In the genomic region with DNA sequence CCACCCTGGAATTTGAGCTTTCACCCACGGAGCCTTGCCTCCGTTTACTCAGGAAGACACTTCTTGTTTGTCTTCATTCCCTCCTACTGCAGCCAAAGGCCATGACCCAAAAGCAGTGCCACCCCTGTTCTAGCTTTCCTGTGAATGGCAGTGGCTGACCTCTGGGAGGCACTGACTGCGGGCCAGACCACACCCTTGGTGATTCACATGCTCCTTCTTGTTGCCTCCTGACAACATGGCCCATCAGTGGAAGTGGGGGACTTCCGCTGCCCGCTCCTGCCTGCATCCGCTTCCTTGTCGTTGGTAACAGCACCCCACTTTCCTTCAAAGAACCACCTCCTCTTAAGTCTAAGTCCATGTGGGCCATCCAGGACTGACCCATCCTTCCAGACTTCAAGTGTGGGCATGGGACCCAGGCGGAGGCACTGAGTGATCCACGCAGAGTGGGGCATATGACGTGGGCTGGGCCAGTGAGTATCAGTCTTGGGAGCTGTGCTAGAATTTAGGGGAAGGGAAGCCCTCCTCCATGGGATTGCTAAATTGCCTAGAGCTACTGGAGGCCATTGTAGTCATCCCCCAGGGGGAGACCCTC, we compare ENCODE assay signal across 30 cellular contexts. TPM values are rescaled to one million over a fixed set of nuclear protein-coding genes. Genes with fewer than 3 reads are reported as not detected.
DNase-seq lines count a peak whose midpoint lies in the region; ATAC-seq and TF ChIP-seq lines count a peak whose summit lies in the region.
"Had no signal": no experiment of that assay in that cellular context is flagged by ENCODE, and none has a peak within 500 bp of the region (broad histone marks: within the 10 kb centered on the region; RNA-seq: fewer than 3 reads in every experiment).

No MANE protein-coding gene starts in this region.

- H3K4me3 Mint-ChIP-seq in activated CD4-positive, alpha-beta memory T cell treated with anti-CD3 and anti-CD28 coated beads for 36 hours = no peak overlapping the region
- H3K4me3 Mint-ChIP-seq in Calu3 (ENCODE audit: low read depth, unreplicated experiment) = no peak overlapping the region
- H3K4me3 Mint-ChIP-seq in activated T-cell treated with anti-CD3 and anti-CD28 coated beads, Interleukin-2, amount 50 U/mL, for 4 hours = no peak overlapping the region
- H3K4me3 Mint-ChIP-seq: activated naive CD4-positive, alpha-beta T cell treated with anti-CD3 and anti-CD28 coated beads, Interleukin-2, amount 50 U/mL, for 24 hours; CD14-positive monocyte; GM23338 had no signal

- TF ChIP-seq CTCF in epithelial cell of esophagus (IDR thresholded peaks at IDR 0.05; ENCODE audit: insufficient read depth, low read depth, low read length, missing control alignments) (no peak), Calu3 (IDR thresholded peaks at IDR 0.05; ENCODE audit: unreplicated experiment) (no peak)

- intact Hi-C loops in right cardiac atrium (cut with DNase I) = no loop called here
- intact Hi-C loops in Right ventricle myocardium superior (cut with DNase I) = no loop called here
- intact Hi-C loops in activated CD4-positive, alpha-beta memory T cell treated with anti-CD3 and anti-CD28 coated beads for 36 hours (cut with micrococcal nuclease) = no loop called here
- intact Hi-C loops in Calu3 (cut with micrococcal nuclease; ENCODE audit: unreplicated experiment) = no loop called here

- H3K27me3 ChIP-seq in right cardiac atrium (ENCODE audit: control insufficient read depth, insufficient read depth) = no peaks in the 10 kb centered on the region
- H3K27me3 ChIP-seq in neuron (ENCODE audit: insufficient read depth, low read length) = no peaks in the 10 kb centered on the region
- H3K27me3 ChIP-seq: left lung, right lobe of liver, stomach, tibial nerve had no signal

- no peak overlapping the region for H3K27ac ChIP-seq in right cardiac atrium (ENCODE audit: low read length)
- H3K27ac ChIP-seq: 22Rv1, HL-60, left lung, right lobe of liver, stomach, tibial nerve had no signal

- H3K4me1 ChIP-seq in right cardiac atrium (ENCODE audit: control insufficient read depth, insufficient read depth, low read length) = no peaks in the 10 kb centered on the region
- H3K4me1 ChIP-seq in neuron (ENCODE audit: insufficient read depth, low read length) = peaks cover 15% of the 10 kb centered on the region
- H3K4me1 ChIP-seq: left lung, right lobe of liver, tibial nerve had no signal

- no peak overlapping the region for H3K27ac Mint-ChIP-seq in activated CD4-positive, alpha-beta memory T cell treated with anti-CD3 and anti-CD28 coated beads for 36 hours
- H3K27ac Mint-ChIP-seq in Calu3 (ENCODE audit: unreplicated experiment) = no peak overlapping the region
- H3K27ac Mint-ChIP-seq: activated naive CD4-positive, alpha-beta T cell treated with anti-CD3 and anti-CD28 coated beads, Interleukin-2, amount 50 U/mL, for 24 hours; activated T-helper 2 cell treated with anti-CD3 and anti-CD28 coated beads, Interferon-gamma antibody, Interleukin-2, Interleukin-4, amounts not matched to agents 10 μg/mL and 5 μg/mL and 100 μg/mL, durations not matched to agents 14 hours and 24 hours and 36 hours; CD14-positive monocyte; GM23338 had no signal

- ATAC-seq in right cardiac atrium (peak; percentile 27 to 74), Right ventricle myocardium superior (ENCODE audit: poor library complexity) (no peak), HG03571 (IDR thresholded peaks at IDR 0.05; ENCODE audit: unreplicated experiment) (no peak)
- no peak for ATAC-seq in activated T-cell treated with anti-CD3 and anti-CD28 coated beads, Interleukin-2, amount 50 U/mL, for 4 hours
- ATAC-seq: GM23338, left lung, Panc1 had no signal

- POLR2A ChIA-PET in activated CD4-positive, alpha-beta memory T cell treated with anti-CD3 and anti-CD28 coated beads for 36 hours (lab: Charles Lee) = no interaction called here

- H3K36me3 ChIP-seq in neuron (ENCODE audit: insufficient read depth, low read length) = no peaks in the 10 kb centered on the region
- H3K36me3 ChIP-seq: left lung, right lobe of liver, tibial nerve had no signal

- no peaks in the 10 kb centered on the region for H3K9me3 ChIP-seq in right cardiac atrium (ENCODE audit: control insufficient read depth, low read length)
- no peaks in the 10 kb centered on the region for H3K9me3 ChIP-seq in neuron (ENCODE audit: low read length)
- H3K9me3 ChIP-seq: left lung, right lobe of liver, stomach, tibial nerve had no signal

- no TSS peak for BruUV-seq in Calu3 (replicated peaks; lab: Mats Ljungman, UMichigan)

- H3K4me1 Mint-ChIP-seq in activated CD4-positive, alpha-beta memory T cell treated with anti-CD3 and anti-CD28 coated beads for 36 hours (ENCODE audit: low read depth) = no peaks in the 10 kb centered on the region
- no peaks in the 10 kb centered on the region for H3K4me1 Mint-ChIP-seq in Calu3 (ENCODE audit: low read depth, unreplicated experiment)
- peaks cover 2% of the 10 kb centered on the region for H3K4me1 Mint-ChIP-seq in activated T-cell treated with anti-CD3 and anti-CD28 coated beads, Interleukin-2, amount 50 U/mL, for 4 hours (ENCODE audit: low read depth)
- H3K4me1 Mint-ChIP-seq: activated naive CD4-positive, alpha-beta T cell treated with anti-CD3 and anti-CD28 coated beads, Interleukin-2, amount 50 U/mL, for 24 hours; CD14-positive monocyte had no signal

- H3K4me3 ChIP-seq in right cardiac atrium (ENCODE audit: low read length) = no peak overlapping the region
- no peak overlapping the region for H3K4me3 ChIP-seq in epithelial cell of esophagus (ENCODE audit: low read length)
- H3K4me3 ChIP-seq in neuron (ENCODE audit: low read length) = peak overlapping the region; percentile 7
- H3K4me3 ChIP-seq: GM23338, left lung, right lobe of liver, stomach, tibial nerve had no signal

- H3K27me3 Mint-ChIP-seq in activated CD4-positive, alpha-beta memory T cell treated with anti-CD3 and anti-CD28 coated beads for 36 hours = peaks cover 17% of the 10 kb centered on the region
- peaks cover 57% of the 10 kb centered on the region for H3K27me3 Mint-ChIP-seq in Calu3 (ENCODE audit: unreplicated experiment)
- peaks cover 34% of the 10 kb centered on the region for H3K27me3 Mint-ChIP-seq in activated T-cell treated with anti-CD3 and anti-CD28 coated beads, Interleukin-2, amount 50 U/mL, for 4 hours (ENCODE audit: low read depth)

- 84% methylated on average over 10 of the region's 10 CpGs for WGBS in right cardiac atrium

- DNase-seq in right cardiac atrium (peak in 1 of 3 donors; percentile 64), Right ventricle myocardium superior (no peak), epithelial cell of esophagus (ENCODE audit: low read depth) (peak; percentile 7), Calu3 (no peak)
- DNase-seq in activated CD4-positive, alpha-beta memory T cell treated with anti-CD3 and anti-CD28 coated beads for 36 hours = no peak
- no peak for DNase-seq in activated T-cell treated with anti-CD3 and anti-CD28 coated beads, Interleukin-2, amount 50 U/mL, for 4 hours
- DNase-seq: amniotic stem cell; DMS79 treated with DMSO at 0.1 percent for 48 hours; islet precursor cell; Karpas-422; left lung; mesenchymal stem cell; NCI-H1417 treated with DMSO at 0.1 percent for 48 hours; NCI-H2081; NCI-H2227 treated with DMSO at 0.1 percent for 48 hours; right lobe of liver; SIG-M5; stimulated activated CD4-positive, alpha-beta T cell treated with anti-CD3 and anti-CD28 coated beads, Interleukin-12 subunit alpha, Interleukin-12 subunit beta, amount 100 ng/mL, for 4 hours; stimulated activated CD4-positive, alpha-beta T cell treated with anti-CD3 and anti-CD28 coated beads, Interleukin-2, amount 100 ng/mL, for 48 hours; stomach had no signal

- CTCF ChIA-PET in activated CD4-positive, alpha-beta memory T cell treated with anti-CD3 and anti-CD28 coated beads for 36 hours (lab: Charles Lee) = interaction anchor here (1.9 kb wide), 1 partner anchor 9 kb away, joined by 6 read pairs; no protein-coding TSS in a partner anchor
- CTCF ChIA-PET in Calu3 (lab: Charles Lee) = no interaction called here

- H3K9me3 Mint-ChIP-seq in activated CD4-positive, alpha-beta memory T cell treated with anti-CD3 and anti-CD28 coated beads for 36 hours = no peaks in the 10 kb centered on the region
- H3K9me3 Mint-ChIP-seq in Calu3 (ENCODE audit: low read depth, unreplicated experiment) = no peaks in the 10 kb centered on the region
- no peaks in the 10 kb centered on the region for H3K9me3 Mint-ChIP-seq in activated T-cell treated with anti-CD3 and anti-CD28 coated beads, Interleukin-2, amount 50 U/mL, for 4 hours
- H3K9me3 Mint-ChIP-seq: activated T-helper 2 cell treated with anti-CD3 and anti-CD28 coated beads, Interferon-gamma antibody, Interleukin-2, Interleukin-4, amounts not matched to agents 10 μg/mL and 5 μg/mL and 100 μg/mL, durations not matched to agents 14 hours and 24 hours and 36 hours; GM23338 had no signal

- H3K36me3 Mint-ChIP-seq in activated CD4-positive, alpha-beta memory T cell treated with anti-CD3 and anti-CD28 coated beads for 36 hours = no peaks in the 10 kb centered on the region
- H3K36me3 Mint-ChIP-seq in Calu3 (ENCODE audit: insufficient read depth, unreplicated experiment) = no peaks in the 10 kb centered on the region
- peaks cover 1% of the 10 kb centered on the region for H3K36me3 Mint-ChIP-seq in activated T-cell treated with anti-CD3 and anti-CD28 coated beads, Interleukin-2, amount 50 U/mL, for 4 hours (ENCODE audit: insufficient read depth)
- H3K36me3 Mint-ChIP-seq: activated naive CD4-positive, alpha-beta T cell treated with anti-CD3 and anti-CD28 coated beads, Interleukin-2, amount 50 U/mL, for 24 hours; CD14-positive monocyte had no signal

- H2AFZ ChIP-seq in neuron (ENCODE audit: low read depth, low read length) = no peak overlapping the region
- H2AFZ ChIP-seq: GM23338 had no signal

RNA-seq across cellular contexts. Expression of gene KCNB1, which starts 35.1 kb away (rescaled TPM):
- 1 to 10 TPM in 2 of 4 donors, under 1 TPM in 2; 0.35 to 1.6 (median 0.79) TPM for total RNA-seq in right cardiac atrium
- 0.66 TPM for polyA plus RNA-seq in right cardiac atrium
- 1.1 TPM for total RNA-seq in Right ventricle myocardium superior
- not detected for total RNA-seq in activated CD4-positive, alpha-beta memory T cell treated with anti-CD3 and anti-CD28 coated beads for 36 hours
- total RNA-seq in Calu3 (2022) = not detected in 2 replicates
- total RNA-seq in activated T-cell treated with anti-CD3 and anti-CD28 coated beads, Interleukin-2, amount 50 U/mL, for 4 hours = under 1 TPM in 2 of 3 donors, not detected in 1; 0.05 TPM
- polyA plus RNA-seq: CD14-positive monocyte had no signal

RNA-seq across cellular contexts. Expression of gene PTGIS, which starts 50.3 kb away (rescaled TPM):
- total RNA-seq in right cardiac atrium = 10 to 100 TPM; 51.7 to 98.4 (median 66.3) TPM
- 19.9 TPM for polyA plus RNA-seq in right cardiac atrium
- 26.9 TPM for total RNA-seq in Right ventricle myocardium superior
- 1 to 10 TPM; 1.8 TPM for total RNA-seq in activated CD4-positive, alpha-beta memory T cell treated with anti-CD3 and anti-CD28 coated beads for 36 hours
- total RNA-seq in Calu3 (2022) = 0.26 and 0.29 TPM in 2 replicates
- total RNA-seq in activated T-cell treated with anti-CD3 and anti-CD28 coated beads, Interleukin-2, amount 50 U/mL, for 4 hours = 1 to 10 TPM; 1.6 to 2.4 (median 2.1) TPM
- polyA plus RNA-seq: CD14-positive monocyte had no signal

Comparison
In these comparisons a context has a peak if more than half of its experiments do, and no peak if none do; other contexts are left out.
1. ATAC-seq: peak in right cardiac atrium (2 of 2); none in Right ventricle myocardium superior (single experiment), activated T-cell treated with anti-CD3 and anti-CD28 coated beads, Interleukin-2, amount 50 U/mL, for 4 hours (0 of 2) and HG03571 (single experiment).